ENCODE assay signal across 12 cellular contexts in genomic region chr4:170339522-170339921, GRCh38.
"Had no signal": no experiment of that assay in that cellular context is flagged by ENCODE, and none has a peak within 500 bp of the region (broad histone marks: within the 10 kb centered on the region; RNA-seq: fewer than 3 reads in every experiment).

No MANE protein-coding gene starts in this region.

- H3K27me3 ChIP-seq: vagina had no signal

- H3K9me3 ChIP-seq: vagina had no signal

- DNase-seq: activated CD4-positive, alpha-beta T cell treated with anti-CD3 and anti-CD28 coated beads for 36 hours; activated CD4-positive, alpha-beta T cell treated with anti-CD3 and anti-CD28 coated beads, Interleukin-2, amount 50 U/mL, for 48 hours; activated gamma-delta T cell treated with Interleukin-2 at 50 U/mL for 16 hours; activated T-cell treated with anti-CD3 and anti-CD28 coated beads for 4 hours; effector memory CD8-positive, alpha-beta T cell; foreskin melanocyte; left ventricle myocardium superior; occipital lobe; posterior cingulate gyrus; retina had no signal

- H3K36me3 ChIP-seq: vagina had no signal

- H3K4me1 ChIP-seq: vagina had no signal

- H3K27ac ChIP-seq: vagina had no signal

- ATAC-seq: activated CD4-positive, alpha-beta T cell treated with anti-CD3 and anti-CD28 coated beads for 36 hours; effector memory CD8-positive, alpha-beta T cell; left ventricle myocardium superior; WTC11 had no signal

- H3K4me3 ChIP-seq: vagina had no signal
